Comparison of ENCODE assay signal across 21 cellular contexts in the genomic region with DNA sequence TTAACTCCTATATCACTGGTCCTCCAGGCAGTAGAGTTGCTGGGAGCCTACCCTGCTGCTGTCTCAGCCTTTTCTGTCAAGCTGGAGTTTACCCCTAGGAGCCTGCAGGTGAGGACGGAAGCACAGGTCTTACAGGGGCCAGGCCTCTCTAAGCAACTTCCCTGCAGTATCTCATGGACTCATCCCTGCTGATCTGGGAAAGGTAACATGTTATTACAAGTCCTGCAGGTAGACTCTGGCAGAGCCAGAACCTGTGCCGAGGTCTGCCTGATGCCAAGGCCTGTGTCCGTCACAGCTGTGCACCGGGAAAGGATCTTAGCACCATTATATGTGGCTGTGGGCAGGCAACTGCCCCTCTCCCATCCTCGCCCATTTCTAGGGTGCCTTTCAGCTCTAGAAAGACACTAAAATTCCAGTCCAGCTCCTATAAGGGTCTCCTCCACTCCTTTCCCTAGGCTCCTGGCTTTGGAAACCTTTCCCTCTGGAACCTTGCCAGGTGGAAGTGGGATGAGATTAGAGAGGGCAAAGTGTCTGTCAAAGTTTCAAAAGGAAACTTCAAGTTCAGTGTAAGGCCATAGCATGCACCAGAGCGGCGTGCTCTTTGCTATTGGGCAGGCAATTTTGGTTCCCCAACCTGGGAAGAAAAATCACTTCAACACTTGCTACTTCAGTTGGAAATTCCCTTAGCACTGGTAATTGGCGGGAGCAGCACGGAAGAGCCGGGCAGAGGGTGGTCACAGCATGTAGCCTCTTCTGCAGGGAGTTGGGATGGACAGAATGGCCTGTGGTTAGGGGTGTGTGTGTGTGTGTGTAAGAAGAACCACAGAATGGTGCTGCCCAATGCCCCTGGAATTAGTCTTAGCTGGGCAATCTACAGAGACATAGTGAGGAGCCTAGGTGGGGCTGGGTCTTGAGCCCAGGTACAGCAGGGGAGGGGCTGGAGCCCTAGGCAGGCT. TPM values are rescaled to one million over a fixed set of nuclear protein-coding genes. Genes with fewer than 3 reads are reported as not detected.
DNase-seq lines count a peak whose midpoint lies in the region; ATAC-seq and TF ChIP-seq lines count a peak whose summit lies in the region.
"Had no signal": no experiment of that assay in that cellular context is flagged by ENCODE, and none has a peak within 500 bp of the region (broad histone marks: within the 10 kb centered on the region; RNA-seq: fewer than 3 reads in every experiment).

No MANE protein-coding gene starts in this region.

- H4K8ac ChIP-seq in trophoblast cell (ENCODE audit: low read depth, low read length) = no peak overlapping the region

- 0 out of 2 replicates have a peak overlapping the region, but pooled peaks have one; percentile 5 for H2AFZ ChIP-seq in GM23338
- H2AFZ ChIP-seq in trophoblast cell (ENCODE audit: insufficient read depth, low read length, poor library complexity) = no peak overlapping the region

- H3K27ac ChIP-seq in GM23338 (ENCODE audit: low read depth) (no peak overlapping the region), RWPE2 (ENCODE audit: poor library complexity, severe bottlenecking) (no peak overlapping the region), trophoblast cell (ENCODE audit: low read depth, low read length) (no peak overlapping the region)
- H3K27ac ChIP-seq: BLaER1 had no signal

- no peak overlapping the region for H3K4ac ChIP-seq in trophoblast cell (ENCODE audit: low read depth, low read length)

- no peak overlapping the region for H4K12ac ChIP-seq in trophoblast cell (ENCODE audit: low read depth, low read length)

- H3K27me3 Mint-ChIP-seq in GM23338 (ENCODE audit: insufficient read depth, low read depth, poor library complexity) = peaks cover 12% of the 10 kb centered on the region
- peaks cover 52 to 73% (median 57%) of the 10 kb centered on the region in 3 donors for H3K27me3 Mint-ChIP-seq in CD14-positive monocyte (ENCODE audit: low read depth in 3 of 3)
- peaks cover 88% of the 10 kb centered on the region for H3K27me3 Mint-ChIP-seq in stimulated activated naive CD8-positive, alpha-beta T cell treated with anti-CD3 and anti-CD28 coated beads, Interleukin-15, amount 100 ng/mL, for 72 hours

- H2AK5ac ChIP-seq in trophoblast cell (ENCODE audit: low read length) = no peak overlapping the region

- DNase-seq in GM23338 (ENCODE audit: low spot score) (no peak), RWPE2 (ENCODE audit: low spot score) (no peak), trophoblast cell (no peak), hippocampal formation (lab: John Stamatoyannopoulos, UW) (no peak), CD14-positive monocyte (ENCODE audit: low spot score) (no peak), germinal center (ENCODE audit: low spot score) (no peak)
- DNase-seq in stimulated activated naive CD8-positive, alpha-beta T cell treated with anti-CD3 and anti-CD28 coated beads, Interleukin-15, amount 100 ng/mL, for 72 hours = no peak
- DNase-seq: CD8-positive, alpha-beta memory T cell; KG1; NCI-H1105 treated with DMSO at 0.1 percent for 48 hours; NCI-H1694; NCI-H748 treated with DMSO at 0.1 percent for 48 hours; PC-3; RPMI8226; SIG-M5 had no signal

- no peaks in the 10 kb centered on the region for H3K79me2 ChIP-seq in GM23338 (replicated peaks; ENCODE audit: insufficient read depth)
- no peaks in the 10 kb centered on the region for H3K79me2 ChIP-seq in trophoblast cell (ENCODE audit: control insufficient read depth, insufficient read depth, low read length, poor library complexity)

- no peak overlapping the region for H3K14ac ChIP-seq in trophoblast cell (ENCODE audit: low read length)

- peaks cover 6% of the 10 kb centered on the region; the same call in 1 of the 2 replicates for H3K9me2 ChIP-seq in GM23338 (ENCODE audit: insufficient read depth)

- H3K9me3 Mint-ChIP-seq in GM23338 (no peaks in the 10 kb centered on the region), CD14-positive monocyte (peaks cover 0 to 4% (median 0%) of the 10 kb centered on the region in 7 donors)
- no peaks in the 10 kb centered on the region for H3K9me3 Mint-ChIP-seq in stimulated activated naive CD8-positive, alpha-beta T cell treated with anti-CD3 and anti-CD28 coated beads, Interleukin-15, amount 100 ng/mL, for 72 hours
- H3K9me3 Mint-ChIP-seq: CD8-positive, alpha-beta memory T cell had no signal

- no peaks in the 10 kb centered on the region for H4K20me1 ChIP-seq in GM23338 (replicated peaks; ENCODE audit: insufficient read depth)
- H4K20me1 ChIP-seq: BLaER1 had no signal

- H3K18ac ChIP-seq in trophoblast cell (ENCODE audit: low read length) = no peak overlapping the region

- no peak overlapping the region for H4K91ac ChIP-seq in trophoblast cell (ENCODE audit: low read depth, low read length)

- H3K4me2 ChIP-seq in GM23338 (no peak overlapping the region), trophoblast cell (ENCODE audit: low read length) (no peak overlapping the region)
- H3K4me2 ChIP-seq: BLaER1 had no signal

- H3K4me1 Mint-ChIP-seq in GM23338 = peaks cover 14% of the 10 kb centered on the region
- H3K4me1 Mint-ChIP-seq in CD14-positive monocyte = no peaks in the 10 kb centered on the region
- H3K4me1 Mint-ChIP-seq in stimulated activated naive CD8-positive, alpha-beta T cell treated with anti-CD3 and anti-CD28 coated beads, Interleukin-15, amount 100 ng/mL, for 72 hours = no peaks in the 10 kb centered on the region

- TF ChIP-seq CTCF in GM23338 (conservative IDR thresholded peaks at IDR 0.05; ENCODE audit: low read depth in 2 of 2) = no peak
- TF ChIP-seq CTCF in RWPE2 (IDR thresholded peaks at IDR 0.05; ENCODE audit: poor library complexity, severe bottlenecking) = no peak
- TF ChIP-seq CTCF in CD14-positive monocyte (IDR thresholded peaks at IDR 0.05) = no peak

- H3K27ac Mint-ChIP-seq in GM23338 = no peak overlapping the region
- H3K27ac Mint-ChIP-seq in CD14-positive monocyte = no peak overlapping the region
- no peak overlapping the region for H3K27ac Mint-ChIP-seq in stimulated activated naive CD8-positive, alpha-beta T cell treated with anti-CD3 and anti-CD28 coated beads, Interleukin-15, amount 100 ng/mL, for 72 hours
- H3K27ac Mint-ChIP-seq: CD8-positive, alpha-beta memory T cell had no signal

- H3K36me3 Mint-ChIP-seq in GM23338 (ENCODE audit: low read depth) (no peaks in the 10 kb centered on the region), CD14-positive monocyte (no peaks in the 10 kb centered on the region)
- H3K36me3 Mint-ChIP-seq: CD8-positive, alpha-beta memory T cell had no signal

- WGBS in trophoblast cell (ENCODE audit: extremely low coverage, insufficient coverage, insufficient read length) = no CpG with 5 or more reads among the region's 10 CpGs

- H3K4me3 Mint-ChIP-seq in GM23338 = no peak overlapping the region
- H3K4me3 Mint-ChIP-seq in CD14-positive monocyte = no peak overlapping the region
- H3K4me3 Mint-ChIP-seq in stimulated activated naive CD8-positive, alpha-beta T cell treated with anti-CD3 and anti-CD28 coated beads, Interleukin-15, amount 100 ng/mL, for 72 hours = no peak overlapping the region
- H3K4me3 Mint-ChIP-seq: CD8-positive, alpha-beta memory T cell had no signal

- H3K23ac ChIP-seq in trophoblast cell (ENCODE audit: low read length) = no peak overlapping the region

- no peak overlapping the region for H2BK5ac ChIP-seq in trophoblast cell (ENCODE audit: low read depth, low read length, poor library complexity)

- H3K4me3 ChIP-seq in GM23338 (no peak overlapping the region), RWPE2 (ENCODE audit: severe bottlenecking) (no peak overlapping the region), trophoblast cell (ENCODE audit: low read depth, low read length) (no peak overlapping the region)
- H3K4me3 ChIP-seq: BLaER1 had no signal

- H3K36me3 ChIP-seq in GM23338 (ENCODE audit: insufficient read depth) (no peaks in the 10 kb centered on the region), RWPE2 (ENCODE audit: low read depth) (no peaks in the 10 kb centered on the region), trophoblast cell (ENCODE audit: control insufficient read depth in 1 of 2, insufficient read depth in 2 of 2, low read length in 2 of 2) (no peaks in the 10 kb centered on the region)
- H3K36me3 ChIP-seq: BLaER1 had no signal

- H3K27me3 ChIP-seq in GM23338 (ENCODE audit: insufficient read depth) = no peaks in the 10 kb centered on the region
- H3K27me3 ChIP-seq in RWPE2 (ENCODE audit: insufficient read depth, poor library complexity, severe bottlenecking) = no peaks in the 10 kb centered on the region
- no peaks in the 10 kb centered on the region for H3K27me3 ChIP-seq in trophoblast cell (ENCODE audit: insufficient read depth, low read length)
- H3K27me3 ChIP-seq: BLaER1 had no signal

- H3K79me1 ChIP-seq in trophoblast cell (ENCODE audit: low read length) = peaks cover 9% of the 10 kb centered on the region

- no peaks in the 10 kb centered on the region for H3K4me1 ChIP-seq in GM23338 (ENCODE audit: insufficient read depth)
- H3K4me1 ChIP-seq in RWPE2 (ENCODE audit: insufficient read depth, poor library complexity, severe bottlenecking) = no peaks in the 10 kb centered on the region
- peaks cover 16 to 24% of the 10 kb centered on the region in 2 experiments for H3K4me1 ChIP-seq in trophoblast cell (ENCODE audit: control insufficient read depth in 1 of 2, insufficient read depth in 2 of 2, low read length in 2 of 2)
- H3K4me1 ChIP-seq: BLaER1 had no signal

- H2BK120ac ChIP-seq in trophoblast cell (ENCODE audit: insufficient read depth, low read length, poor library complexity) = no peak overlapping the region

- H3K9ac ChIP-seq in trophoblast cell (ENCODE audit: low read length) = no peak overlapping the region
- H3K9ac ChIP-seq: BLaER1 had no signal

- H3K9me3 ChIP-seq in RWPE2 (ENCODE audit: severe bottlenecking) (no peaks in the 10 kb centered on the region), trophoblast cell (ENCODE audit: insufficient read depth, low read depth, low read length) (no peaks in the 10 kb centered on the region)
- H3K9me3 ChIP-seq: BLaER1 had no signal

- H3F3A ChIP-seq in GM23338 (replicated peaks; ENCODE audit: low read depth) = no peaks in the 10 kb centered on the region

- ATAC-seq in GM23338 (no peak), RWPE2 (ENCODE audit: low read depth) (peak; percentile 24; the same call in 2 of the 3 replicates), esophagus mucosa (peak; percentile 45)
- no peak for ATAC-seq in stimulated activated naive CD8-positive, alpha-beta T cell treated with anti-CD3 and anti-CD28 coated beads, Interleukin-15, amount 100 ng/mL, for 72 hours
- ATAC-seq: HepG2, PC-3 had no signal

- intact Hi-C loops in CD14-positive monocyte (cut with micrococcal nuclease) = no loop called here

- peak overlapping the region; percentile 3 for H2BK12ac ChIP-seq in trophoblast cell (ENCODE audit: low read length)

TF ChIP-seq in GM23338, 12 proteins besides CTCF, POLR2A, EP300 and RAD21 (continues in another document):
- TF ChIP-seq POLR2AphosphoS5 (IDR thresholded peaks at IDR 0.05; ENCODE audit: low read depth) (no peak), JUNB (IDR thresholded peaks at IDR 0.05; ENCODE audit: unreplicated experiment) (no peak)

RNA-seq across cellular contexts. Expression of a gene that starts 17.5 kb away (rescaled TPM):
- total RNA-seq in GM23338 (2014; rRNA removed; shearing (Covaris generic)) = 1.7 and 2.9 TPM in 2 replicates
- polyA plus RNA-seq in GM23338 (2016; fragmentation: Nextera tagmentation; extraction: Ambion mirVana) = 1.9 and 2.5 TPM in 2 replicates
- total RNA-seq in esophagus mucosa = 6.3 TPM
- polyA plus RNA-seq in trophoblast cell (2013) = 1.6 and 1.8 TPM in 2 replicates
- polyA plus RNA-seq in CD14-positive monocyte = not detected
- total RNA-seq: CD8-positive, alpha-beta memory T cell; HepG2 had no signal

RNA-seq across cellular contexts. Expression of a gene that starts 35.1 kb away (rescaled TPM):
- total RNA-seq in GM23338 (2014; rRNA removed; shearing (Covaris generic)) = not detected in 2 replicates
- polyA plus RNA-seq in GM23338 (2016; fragmentation: Nextera tagmentation; extraction: Ambion mirVana) = not detected in 2 replicates
- total RNA-seq in esophagus mucosa = not detected
- not detected in 2 replicates for polyA plus RNA-seq in trophoblast cell (2013)
- not detected for polyA plus RNA-seq in CD14-positive monocyte
- total RNA-seq: A673; CD8-positive, alpha-beta memory T cell; H4; HepG2; NCI-H460; PC-3 had no signal
- polyA plus RNA-seq: CD8-positive, alpha-beta memory T cell; HepG2 had no signal

Comparison
In these comparisons a context has a peak if more than half of its experiments do, and no peak if none do; other contexts are left out.
1. ATAC-seq: peak in RWPE2 (single experiment) and esophagus mucosa (single experiment); none in GM23338 (single experiment) and stimulated activated naive CD8-positive, alpha-beta T cell treated with anti-CD3 and anti-CD28 coated beads, Interleukin-15, amount 100 ng/mL, for 72 hours (single experiment).